ENCODE assay signal across 11 cellular contexts in genomic region chr20:46563170-46563847, GRCh38. TPM values are rescaled to one million over a fixed set of nuclear protein-coding genes. Genes with fewer than 3 reads are reported as not detected.
A peak's percentile ranks its signal among the peaks of the same experiment; 100 is the strongest.
DNase-seq lines count a peak whose midpoint lies in the region; ATAC-seq and TF ChIP-seq lines count a peak whose summit lies in the region.
"Had no signal": no experiment of that assay in that cellular context is flagged by ENCODE, and none has a peak within 500 bp of the region (broad histone marks: within the 10 kb centered on the region; RNA-seq: fewer than 3 reads in every experiment).

No MANE protein-coding gene starts in this region.

- H3K36me3 ChIP-seq in GM06990 (ENCODE audit: control insufficient read depth, insufficient read depth, low read length) = no peaks in the 10 kb centered on the region
- no peaks in the 10 kb centered on the region for H3K36me3 ChIP-seq in PC-3 (ENCODE audit: low read depth, low read length)

- H3K4me2 ChIP-seq in PC-3 (ENCODE audit: low read length) = no peak overlapping the region

- CTCF ChIA-PET in PC-3 (lab: Charles Lee) = no interaction called here

- no peaks in the 10 kb centered on the region for H3K9me2 ChIP-seq in PC-3 (replicated peaks; ENCODE audit: low read length)

- H3K4me3 ChIP-seq in GM06990 (replicated peaks; ENCODE audit: low read depth, low read length) = no peak overlapping the region
- no peak overlapping the region for H3K4me3 ChIP-seq in PC-3 (ENCODE audit: low read length)
- H3K4me3 ChIP-seq in fibroblast of mammary gland (ENCODE audit: control insufficient read depth, low read depth, low read length) = peak overlapping the region; percentile 41
- no peak overlapping the region for H3K4me3 ChIP-seq in retinal pigment epithelial cell (ENCODE audit: low read length)

- H3K4me1 ChIP-seq in PC-3 (ENCODE audit: insufficient read depth, low read length) = peaks cover 28% of the 10 kb centered on the region

- ATAC-seq in PC-3 (no peak), GM18907 (IDR thresholded peaks at IDR 0.05; ENCODE audit: unreplicated experiment) (no peak)

- H3K9me3 ChIP-seq in PC-3 (ENCODE audit: low read length) = no peaks in the 10 kb centered on the region

- H3K79me2 ChIP-seq in PC-3 (ENCODE audit: low read length) = no peaks in the 10 kb centered on the region

- POLR2A ChIA-PET in PC-3 (lab: Charles Lee; ENCODE audit: unreplicated experiment) = no interaction called here

- H4K20me1 ChIP-seq in PC-3 (ENCODE audit: low read length) = no peaks in the 10 kb centered on the region

- peak overlapping the region; percentile 85 for H2AFZ ChIP-seq in PC-3 (ENCODE audit: low read length)

- peak; percentile 36 for TF ChIP-seq CTCF in GM06990 (IDR thresholded peaks at IDR 0.05; ENCODE audit: insufficient read depth, low read length, poor library complexity, severe bottlenecking)
- no peak for TF ChIP-seq CTCF in PC-3 (conservative IDR thresholded peaks at IDR 0.05; ENCODE audit: low read depth, low read length)
- TF ChIP-seq CTCF in fibroblast of mammary gland (conservative IDR thresholded peaks at IDR 0.05; ENCODE audit: control insufficient read depth, insufficient read depth, low read depth, low read length) = no peak
- TF ChIP-seq CTCF in retinal pigment epithelial cell (conservative IDR thresholded peaks at IDR 0.05; ENCODE audit: low read depth, low read length) = peak; percentile 11

- DNase-seq in GM06990 (ENCODE audit: extremely low read depth, insufficient read length) (no peak), PC-3 (no peak), fibroblast of mammary gland (ENCODE audit: low read depth) (no peak), retinal pigment epithelial cell (ENCODE audit: low read depth) (no peak), G401 (ENCODE audit: low spot score) (no peak), KBM-7 (no peak)
- DNase-seq in activated CD4-positive, alpha-beta T cell treated with anti-CD3 and anti-CD28 coated beads, Interleukin-2, amount 50 U/mL, for 4 hours = no peak

- BruUV-seq in PC-3 (replicated peaks; lab: Mats Ljungman, UMichigan) = no TSS peak

- H3K27ac ChIP-seq in PC-3 (ENCODE audit: low read length) = no peak overlapping the region

- intact Hi-C loops in PC-3 (cut with micrococcal nuclease) = loop anchor here (2.0 kb wide), 1 partner anchor 117 kb away; no protein-coding TSS in a partner anchor

- no peak overlapping the region for H3K9ac ChIP-seq in PC-3 (ENCODE audit: low read length)

- in situ Hi-C loops in G401 (cut with HindIII; ENCODE audit: low sequenced_read_pairs) (no loop called here), KBM-7 (cut with MboI; ENCODE audit: low pct_unique_long_range_greater_than_20kb, low sequenced_read_pairs) (no loop called here)

- H3K27me3 ChIP-seq in GM06990 (replicated peaks; ENCODE audit: control insufficient read depth, insufficient read depth, low read length) (no peaks in the 10 kb centered on the region; the same call in 1 of the 2 replicates), PC-3 (ENCODE audit: low read length) (no peaks in the 10 kb centered on the region)

- H3F3A ChIP-seq in PC-3 (ENCODE audit: low read length, unreplicated experiment) = no peaks in the 10 kb centered on the region

RNA-seq across cellular contexts. Expression of gene OCSTAMP, which starts 12.9 kb away (rescaled TPM):
- not detected in 2 replicates for total RNA-seq in PC-3 (2014; rRNA removed)
- not detected in 2 replicates for total RNA-seq in G401 (2014; rRNA removed; shearing (Covaris generic))
- total RNA-seq: CD8-positive, alpha-beta memory T cell; frontal cortex; mucosa of gallbladder had no signal

RNA-seq across cellular contexts. Expression of gene ZNF334, which starts 50.0 kb away (rescaled TPM):
- total RNA-seq in PC-3 (2014; rRNA removed) = 0.52 and 0.58 TPM in 2 replicates
- total RNA-seq in G401 (2014; rRNA removed; shearing (Covaris generic)) = not detected in 2 replicates

Comparison
In these comparisons a context has a peak if more than half of its experiments do, and no peak if none do; other contexts are left out.
1. CTCF ChIP-seq: peak in GM06990 (single experiment) and retinal pigment epithelial cell (single experiment); none in PC-3 (single experiment) and fibroblast of mammary gland (single experiment).